ENCODE assay signal across 8 cellular contexts in genomic region chr19:48872182-48872883, GRCh38. TPM values are rescaled to one million over a fixed set of nuclear protein-coding genes. Genes with fewer than 3 reads are reported as not detected.
DNase-seq lines count a peak whose midpoint lies in the region; ATAC-seq and TF ChIP-seq lines count a peak whose summit lies in the region.

Gene PPP1R15A, plus strand, starts transcription at chr19:48872421. Its CDS starts 813 bp downstream, at chr19:48873234.

- WGBS in upper lobe of left lung, 2 donors, result 0% methylated on average over 24 to 51 of the region's 53 CpGs

- peak; percentile 37 for TF ChIP-seq CTCF in left ventricle myocardium inferior (IDR thresholded peaks at IDR 0.05; ENCODE audit: borderline replicate concordance)
- TF ChIP-seq CTCF in upper lobe of left lung (IDR thresholded peaks at IDR 0.05), result peak in 5 of 6 experiments; percentile 17 to 78 (median 53)

- no peaks in the 10 kb centered on the region for H3K9me3 ChIP-seq in left ventricle myocardium inferior (replicated peaks)
- H3K9me3 ChIP-seq in upper lobe of left lung, result no peaks in the 10 kb centered on the region

- no peaks in the 10 kb centered on the region for H3K27me3 ChIP-seq in left ventricle myocardium inferior (ENCODE audit: low read depth)
- H3K27me3 ChIP-seq in upper lobe of left lung, result no peaks in the 10 kb centered on the region

- peaks cover 43% of the 10 kb centered on the region for H3K36me3 ChIP-seq in left ventricle myocardium inferior
- peaks cover 9 to 42% (median 36%) of the 10 kb centered on the region in 4 donors for H3K36me3 ChIP-seq in upper lobe of left lung

- intact Hi-C loops in T-helper 2 cell treated with Interferon-gamma antibody and Interleukin-4, amounts not matched to agents 100 ng/mL and 5 ng/mL, for 36 hours (cut with micrococcal nuclease), result loop anchor here (1.0 kb wide), 1 partner anchor 93 kb away; the partner anchor contains the start of gene FTL
- intact Hi-C loops in left ventricle myocardium inferior (cut with micrococcal nuclease), result no loop called here
- intact Hi-C loops in posterior vena cava (cut with DNase I), result loop anchor here in 1 of 2 donors (5.0 kb wide), 1 partner anchor 95 kb away; the partner anchor contains the start of gene FTL

- peak; percentile 96 for DNase-seq in GM03348 (ENCODE audit: low spot score)
- DNase-seq in NCI-H1930 (lab: John Stamatoyannopoulos, UW), result peak; percentile 97 to 99
- DNase-seq in left ventricle myocardium inferior, result peak; percentile 98
- DNase-seq in posterior vena cava (ENCODE audit: low spot score), result peak; percentile 99
- DNase-seq in upper lobe of left lung, result peak; percentile 97 to 98

- ATAC-seq in HG02678 (IDR thresholded peaks at IDR 0.05; ENCODE audit: unreplicated experiment), result peak; percentile 55
- ATAC-seq in upper lobe of left lung (ENCODE audit: low FRiP score in 2 of 2), result peak; percentile 86 to 90

- TF ChIP-seq EP300 in upper lobe of left lung (IDR thresholded peaks at IDR 0.05), result peak in 2 of 4 donors; percentile 77 to 97

- H3K4me1 ChIP-seq in left ventricle myocardium inferior, result peaks cover 73% of the 10 kb centered on the region
- peaks cover 29 to 54% (median 46%) of the 10 kb centered on the region in 4 donors for H3K4me1 ChIP-seq in upper lobe of left lung

- peak; percentile 98 to 100 (median 100) for TF ChIP-seq POLR2A in upper lobe of left lung (IDR thresholded peaks at IDR 0.05)

- H3K4me3 ChIP-seq in left ventricle myocardium inferior, result peak within 1 kb of the TSS; percentile 98
- peak within 1 kb of the TSS; percentile 67 to 87 (median 75) for H3K4me3 ChIP-seq in upper lobe of left lung

- H3K27ac ChIP-seq in angular gyrus (ENCODE audit: low read depth, low read length) (peak within 1 kb of the TSS; percentile 98), left ventricle myocardium inferior (replicated peaks) (peak within 1 kb of the TSS; percentile 100), upper lobe of left lung (peak within 1 kb of the TSS; percentile 99 to 100 (median 100))

RNA-seq across cellular contexts. Expression of gene PPP1R15A, which starts in this region (rescaled TPM):
- 24.5 and 26.8 TPM in 2 replicates for total RNA-seq in T-helper 2 cell treated with Interferon-gamma antibody and Interleukin-4, amounts not matched to agents 100 ng/mL and 5 ng/mL, for 36 hours
- total RNA-seq in left ventricle myocardium inferior (76.4 TPM), posterior vena cava (100 to 1,000 TPM in 1 of 2 donors, 10 to 100 TPM in 1; 72.8 to 172 TPM), upper lobe of left lung (100 to 1,000 TPM in 5 of 6 donors, 10 to 100 TPM in 1; 96.2 to 194 (median 114) TPM)

Comparison
In these comparisons a context has a peak if more than half of its experiments do, and no peak if none do; other contexts are left out.
1. Peak in every context shown above with its lines: DNase-seq, ATAC-seq, H3K4me3 ChIP-seq and H3K27ac ChIP-seq.